In genomic region chr1:113903496-113904291, GRCh38 we compare ENCODE assay signal across 8 cellular contexts. TPM values are rescaled to one million over a fixed set of nuclear protein-coding genes. Genes with fewer than 3 reads are reported as not detected.
DNase-seq lines count a peak whose midpoint lies in the region; ATAC-seq and TF ChIP-seq lines count a peak whose summit lies in the region.

No MANE protein-coding gene starts in this region.

- TF ChIP-seq POLR2A in heart left ventricle (IDR thresholded peaks at IDR 0.05), result no peak
- TF ChIP-seq POLR2A in gastrocnemius medialis (IDR thresholded peaks at IDR 0.05), result no peak

- ATAC-seq in heart left ventricle (no peak), left cardiac atrium (no peak), WTC11 (no peak), gastrocnemius medialis (no peak)

- no peaks in the 10 kb centered on the region for H3K27me3 ChIP-seq in heart left ventricle
- H3K27me3 ChIP-seq in gastrocnemius medialis, result no peaks in the 10 kb centered on the region

- H3K4me3 ChIP-seq in heart left ventricle, result peak overlapping the region; percentile 63 to 94 (median 80)
- H3K4me3 ChIP-seq in fibroblast of the aortic adventitia (ENCODE audit: low read depth, low read length), result peak overlapping the region; percentile 96
- peak overlapping the region; percentile 79 to 88 (median 80) for H3K4me3 ChIP-seq in gastrocnemius medialis

- H3K36me3 ChIP-seq in heart left ventricle (peaks cover 0 to 55% (median 44%) of the 10 kb centered on the region in 9 donors), gastrocnemius medialis (peaks cover 0 to 46% of the 10 kb centered on the region in 2 donors)

- H3K9me3 Mint-ChIP-seq in WTC11, result no peaks in the 10 kb centered on the region

- peaks cover 16% of the 10 kb centered on the region for H3K36me3 Mint-ChIP-seq in WTC11

- 12 to 16% (median 13%) methylated on average over 7 of the region's 7 CpGs for WGBS in heart left ventricle, 4 donors

- DNase-seq in heart left ventricle, result no peak
- DNase-seq in left cardiac atrium, result no peak
- DNase-seq in WTC11 (ENCODE audit: low spot score), result no peak
- peak; percentile 24 for DNase-seq in fibroblast of the aortic adventitia (ENCODE audit: low read depth)
- no peak for DNase-seq in gastrocnemius medialis
- no peak for DNase-seq in epidermal melanocyte (ENCODE audit: insufficient read length, low spot score)
- DNase-seq in stimulated activated naive CD4-positive, alpha-beta T cell treated with Interleukin-2 at 50 U/mL for 16 hours (lab: John Stamatoyannopoulos, UW), result no peak
- DNase-seq in inferior parietal cortex (ENCODE audit: extremely low spot score), result no peak

- CTCF ChIA-PET in WTC11 (lab: Charles Lee), result interaction anchor here (0.9 to 2.5 kb wide), 8 partner anchors 27 to 146 kb away, joined by 3 to 19 read pairs (median 4); partner anchors contain the start of genes HIPK1 and RSBN1

- intact Hi-C loops in heart left ventricle (cut with DNase I), result loop anchor here in 8 of 10 donors (2.0 to 10.0 kb wide), 11 partner anchors 25 to 759 kb away; partner anchors contain the start of genes PHTF1 (in 3 of the 8), RSBN1 (in 3 of the 8) and HIPK1 (in 1 of the 8)
- intact Hi-C loops in left cardiac atrium (cut with DNase I), result loop anchor here in 1 of 2 donors (1.0 kb wide), 1 partner anchor 29 kb away; no protein-coding TSS in a partner anchor
- intact Hi-C loops in gastrocnemius medialis (cut with DNase I; ENCODE audit: low total_unique reads), result loop anchor here (2.0 to 5.0 kb wide), 3 partner anchors 43 to 769 kb away; partner anchors contain the start of genes DENND2C and PHTF1

- TF ChIP-seq CTCF in heart left ventricle (IDR thresholded peaks at IDR 0.05), result no peak
- TF ChIP-seq CTCF in WTC11 (IDR thresholded peaks at IDR 0.05), result no peak
- no peak for TF ChIP-seq CTCF in fibroblast of the aortic adventitia (IDR thresholded peaks at IDR 0.05; ENCODE audit: insufficient read depth, low read length)
- no peak for TF ChIP-seq CTCF in gastrocnemius medialis (IDR thresholded peaks at IDR 0.05 in 4 of 5, conservative IDR thresholded peaks at IDR 0.05 in 1 of 5)

- POLR2A ChIA-PET in WTC11 (lab: Charles Lee), result interaction anchor here (0.6 to 2.5 kb wide), 2 partner anchors 26 to 148 kb away, joined by 3 to 23 read pairs; partner anchors contain the start of gene HIPK1

- in situ Hi-C loops in gastrocnemius medialis (cut with MboI; ENCODE audit: low sequenced_read_pairs in 4 of 4), result loop anchor here (5.0 to 25.0 kb wide), 5 partner anchors 69 to 1291 kb away; partner anchors contain the start of genes CAPZA1 (in 1 of the 4), MAGI3 (in 1 of the 4), RSBN1 (in 1 of the 4) and ST7L (in 1 of the 4)

- H3K27ac Mint-ChIP-seq in WTC11, result peak overlapping the region; percentile 94

- H3K9me3 ChIP-seq in heart left ventricle (no peaks in the 10 kb centered on the region), gastrocnemius medialis (no peaks in the 10 kb centered on the region)

- peak overlapping the region; percentile 95 for H3K4me3 Mint-ChIP-seq in WTC11

- H3K27ac ChIP-seq in heart left ventricle (peak overlapping the region; percentile 59 to 97 (median 92)), gastrocnemius medialis (peak overlapping the region; percentile 90 to 91 (median 90))

- H3K4me1 Mint-ChIP-seq in WTC11, result peaks cover 7% of the 10 kb centered on the region

- H3K4me1 ChIP-seq in heart left ventricle (peaks cover 0 to 43% (median 19%) of the 10 kb centered on the region in 12 donors), gastrocnemius medialis (peaks cover 20 to 22% of the 10 kb centered on the region in 2 donors)

- H3K27me3 Mint-ChIP-seq in WTC11 (ENCODE audit: low read depth), result no peaks in the 10 kb centered on the region

TF ChIP-seq in WTC11, 78 proteins besides CTCF, POLR2A, EP300 and RAD21:
- no peak for TF ChIP-seq EMX1 (CRISPR knock-in tag; IDR thresholded peaks at IDR 0.05)
- TF ChIP-seq FOXP1 (CRISPR knock-in tag; IDR thresholded peaks at IDR 0.05; ENCODE audit: borderline replicate concordance), result no peak
- no peak for TF ChIP-seq ZNF317 (CRISPR knock-in tag; IDR thresholded peaks at IDR 0.05; ENCODE audit: borderline replicate concordance, low read depth)
- TF ChIP-seq, protein P1, sequence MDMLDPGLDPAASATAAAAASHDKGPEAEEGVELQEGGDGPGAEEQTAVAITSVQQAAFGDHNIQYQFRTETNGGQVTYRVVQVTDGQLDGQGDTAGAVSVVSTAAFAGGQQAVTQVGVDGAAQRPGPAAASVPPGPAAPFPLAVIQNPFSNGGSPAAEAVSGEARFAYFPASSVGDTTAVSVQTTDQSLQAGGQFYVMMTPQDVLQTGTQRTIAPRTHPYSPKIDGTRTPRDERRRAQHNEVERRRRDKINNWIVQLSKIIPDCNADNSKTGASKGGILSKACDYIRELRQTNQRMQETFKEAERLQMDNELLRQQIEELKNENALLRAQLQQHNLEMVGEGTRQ (CRISPR knock-in tag; IDR thresholded peaks at IDR 0.05), result no peak
- TF ChIP-seq ATF2 (CRISPR knock-in tag; IDR thresholded peaks at IDR 0.05; ENCODE audit: borderline replicate concordance, low read depth), result no peak
- no peak for TF ChIP-seq ZNF423 (CRISPR knock-in tag; IDR thresholded peaks at IDR 0.05)
- no peak for TF ChIP-seq NR3C1 (CRISPR knock-in tag; conservative IDR thresholded peaks at IDR 0.05; ENCODE audit: low read depth)
- TF ChIP-seq JAZF1 (CRISPR knock-in tag; IDR thresholded peaks at IDR 0.05), result no peak
TF ChIP-seq in WTC11: peak in this region for 0.

RNA-seq across cellular contexts. Expression of gene AP4B1, which starts 0.9 kb away (rescaled TPM):
- 10 to 100 TPM in 6 of 9 donors, 1 to 10 TPM in 3; 7.3 to 17.2 (median 10.8) TPM for total RNA-seq in heart left ventricle
- 1 to 10 TPM; 7.5 to 9.4 TPM for polyA plus RNA-seq in heart left ventricle
- 10 to 100 TPM; 11.9 to 12.0 TPM for total RNA-seq in left cardiac atrium
- 10.6 to 14.2 TPM (median 13.6 TPM) in 3 replicates for total RNA-seq in WTC11 (2021)
- total RNA-seq in fibroblast of the aortic adventitia (ENCODE audit: low replicate concordance), result 10.9 and 15.4 TPM in 2 replicates
- 10 to 100 TPM in 1 of 4 donors, 1 to 10 TPM in 3; 6.5 to 11.2 (median 8.4) TPM for total RNA-seq in gastrocnemius medialis

RNA-seq across cellular contexts. Expression of gene DCLRE1B, which starts 1.4 kb away (rescaled TPM):
- total RNA-seq in heart left ventricle (1 to 10 TPM; 1.2 to 6.0 (median 2.2) TPM), left cardiac atrium (1 to 10 TPM; 3.6 to 4.2 TPM), WTC11 (2021) (9.4 to 11.1 TPM (median 9.5 TPM) in 3 replicates), fibroblast of the aortic adventitia (ENCODE audit: low replicate concordance) (2.5 and 14.1 TPM in 2 replicates), gastrocnemius medialis (1 to 10 TPM; 1.4 to 3.3 (median 1.7) TPM)
- polyA plus RNA-seq in heart left ventricle, result 1 to 10 TPM in 1 of 2 donors, under 1 TPM in 1; 0.38 to 2.8 TPM

RNA-seq across cellular contexts. Expression of gene BCL2L15, which starts 16.3 kb away (rescaled TPM):
- total RNA-seq in heart left ventricle (under 1 TPM in 4 of 9 donors, not detected in 5; 0.07 to 0.61 (median 0.38) TPM), left cardiac atrium (under 1 TPM in 1 of 2 donors, not detected in 1; 0.97 TPM), WTC11 (2021) (0.17 to 0.30 TPM (median 0.18 TPM) in 3 replicates), fibroblast of the aortic adventitia (ENCODE audit: low replicate concordance) (0.18 TPM in 1 of 2 replicates, not detected in the other), gastrocnemius medialis (under 1 TPM in 1 of 4 donors, not detected in 3; 0.32 TPM)
- polyA plus RNA-seq in heart left ventricle, result under 1 TPM; 0.01 to 0.08 TPM

RNA-seq across cellular contexts. Expression of gene HIPK1, which starts 25.4 kb away (rescaled TPM):
- total RNA-seq in heart left ventricle, result 100 to 1,000 TPM in 1 of 9 donors, 10 to 100 TPM in 8; 41.8 to 102 (median 62.7) TPM
- polyA plus RNA-seq in heart left ventricle, result 10 to 100 TPM in 1 of 2 donors, 1 to 10 TPM in 1; 7.0 to 24.9 TPM
- total RNA-seq in left cardiac atrium, result 10 to 100 TPM; 59.4 to 72.0 TPM
- 52.2 to 56.9 TPM (median 53.9 TPM) in 3 replicates for total RNA-seq in WTC11 (2021)
- total RNA-seq in fibroblast of the aortic adventitia (ENCODE audit: low replicate concordance), result 17.2 and 38.2 TPM in 2 replicates
- total RNA-seq in gastrocnemius medialis, result 10 to 100 TPM; 54.4 to 67.6 (median 60.0) TPM

RNA-seq across cellular contexts. Expression of gene PTPN22, which starts 32.2 kb away (rescaled TPM):
- total RNA-seq in heart left ventricle (1 to 10 TPM in 2 of 9 donors, under 1 TPM in 7; 0.16 to 4.2 (median 0.60) TPM), left cardiac atrium (1 to 10 TPM; 1.0 to 1.6 TPM), WTC11 (2021) (0.11 to 0.18 TPM in 2 of 3 replicates, not detected in the other), fibroblast of the aortic adventitia (ENCODE audit: low replicate concordance) (0.99 and 1.6 TPM in 2 replicates), gastrocnemius medialis (1 to 10 TPM in 1 of 4 donors, under 1 TPM in 3; 0.10 to 1.7 (median 0.63) TPM)
- polyA plus RNA-seq in heart left ventricle, result under 1 TPM; 0.21 to 0.23 TPM
